Comparison of ENCODE assay signal across 18 cellular contexts in the genomic region with DNA sequence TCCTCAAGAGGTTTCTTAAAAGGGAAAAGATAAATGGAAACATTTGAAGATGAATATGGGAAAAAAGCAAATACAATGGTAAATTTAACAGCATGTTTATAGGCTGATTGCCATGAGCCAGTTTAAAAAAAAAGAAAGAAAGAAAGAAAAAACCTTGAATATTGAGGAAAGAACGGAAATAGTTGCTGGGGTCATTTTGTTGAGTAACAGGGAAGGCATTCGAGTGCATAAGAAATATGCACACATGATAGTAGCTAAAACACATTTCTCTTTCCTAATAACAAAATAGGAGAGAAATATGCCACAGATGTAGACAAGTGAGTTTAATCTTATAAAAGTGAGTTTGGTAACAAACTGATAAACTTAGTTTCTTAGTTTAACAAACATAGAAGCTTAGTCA.
"Had no signal": no experiment of that assay in that cellular context is flagged by ENCODE, and none has a peak within 500 bp of the region (broad histone marks: within the 10 kb centered on the region; RNA-seq: fewer than 3 reads in every experiment).

No MANE protein-coding gene starts in this region.

- H3K4me3 Mint-ChIP-seq: activated B cell treated with CpG ODN at 0.5 μM for 24 hours; activated CD4-positive, alpha-beta T cell treated with anti-CD3 and anti-CD28 coated beads, Interleukin-2, amount 10 ng/mL, durations not matched to agents 24 days and 14 days; naive thymus-derived CD4-positive, alpha-beta T cell; T-helper 1 cell treated with Interleukin-12 subunit alpha and Interleukin-12 subunit beta and Interleukin-4 antibody, amounts not matched to agents 30 μg/mL and 1 μg/mL, for 36 hours had no signal

- H3K4me1 ChIP-seq: tibial artery, uterus had no signal

- H3K4me1 Mint-ChIP-seq: activated CD4-positive, alpha-beta T cell treated with anti-CD3 and anti-CD28 coated beads, Interleukin-2, amount 10 ng/mL, durations not matched to agents 24 days and 14 days had no signal

- H3K36me3 ChIP-seq: tibial artery, uterus had no signal

- H3K27ac Mint-ChIP-seq: activated B cell treated with CpG ODN at 0.5 μM for 24 hours; activated CD4-positive, alpha-beta T cell treated with anti-CD3 and anti-CD28 coated beads, Interleukin-2, amount 10 ng/mL, durations not matched to agents 24 days and 14 days; activated naive CD4-positive, alpha-beta T cell treated with anti-CD3 and anti-CD28 coated beads, Interleukin-2, amount 50 U/mL, for 72 hours; naive thymus-derived CD4-positive, alpha-beta T cell; T-helper 1 cell treated with Interleukin-12 subunit alpha and Interleukin-12 subunit beta and Interleukin-4 antibody, amounts not matched to agents 30 μg/mL and 1 μg/mL, for 36 hours had no signal

- H3K9me3 ChIP-seq: tibial artery, uterus had no signal

- ATAC-seq: activated naive CD4-positive, alpha-beta T cell treated with anti-CD3 and anti-CD28 coated beads, Interleukin-2, amount 50 U/mL, for 72 hours; left cardiac atrium; naive thymus-derived CD4-positive, alpha-beta T cell had no signal

- H3K27ac ChIP-seq: coronary artery, skin epidermis, tibial artery, uterus had no signal

- H3K27me3 ChIP-seq: tibial artery, uterus had no signal

- DNase-seq: activated B cell treated with CpG ODN at 0.5 μM for 24 hours; activated CD4-positive, alpha-beta T cell treated with anti-CD3 and anti-CD28 coated beads, Interleukin-2, amount 10 ng/mL, durations not matched to agents 24 days and 14 days; activated CD8-positive, alpha-beta memory T cell treated with anti-CD3 and anti-CD28 coated beads for 24 hours; activated effector memory CD4-positive, alpha-beta T cell treated with Interleukin-2 at 50 U/mL for 16 hours; activated T-cell treated with anti-CD3 and anti-CD28 coated beads for 4 hours; effector memory CD4-positive, alpha-beta T cell; erythroblast; glutamatergic neuron; left cardiac atrium; naive thymus-derived CD4-positive, alpha-beta T cell; retina; tibial artery; uterus had no signal

- H3K4me3 ChIP-seq: coronary artery, lung, skin epidermis, tibial artery, uterus had no signal

- H3K27me3 Mint-ChIP-seq: activated B cell treated with CpG ODN at 0.5 μM for 24 hours; activated CD4-positive, alpha-beta T cell treated with anti-CD3 and anti-CD28 coated beads, Interleukin-2, amount 10 ng/mL, durations not matched to agents 24 days and 14 days; naive thymus-derived CD4-positive, alpha-beta T cell had no signal
